Comparison of ENCODE assay signal across 11 cellular contexts in genomic region chr12:28568083-28568482, GRCh38.
DNase-seq lines count a peak whose midpoint lies in the region; ATAC-seq and TF ChIP-seq lines count a peak whose summit lies in the region.
"Had no signal": no experiment of that assay in that cellular context is flagged by ENCODE, and none has a peak within 500 bp of the region (broad histone marks: within the 10 kb centered on the region; RNA-seq: fewer than 3 reads in every experiment).

No MANE protein-coding gene starts in this region.

- no peak overlapping the region for H3K4me3 ChIP-seq in adrenal gland
- no peak overlapping the region for H3K4me3 ChIP-seq in foreskin fibroblast (ENCODE audit: low read depth in 1 of 2, low read length in 2 of 2)
- no peak overlapping the region for H3K4me3 ChIP-seq in transverse colon

- no peak for TF ChIP-seq EP300 in transverse colon (IDR thresholded peaks at IDR 0.05; ENCODE audit: low read depth)

- H3K27me3 ChIP-seq in adrenal gland (no peaks in the 10 kb centered on the region), transverse colon (no peaks in the 10 kb centered on the region)
- H3K27me3 ChIP-seq: neutrophil had no signal

- DNase-seq in HCEC 1CT (peak; percentile 97), adrenal gland (peak in 4 of 7 donors; percentile 14 to 56 (median 40)), foreskin fibroblast (peak; percentile 97 to 98), transverse colon (peak; percentile 14), DMS79 (lab: John Stamatoyannopoulos, UW) (no peak)
- no peak for DNase-seq in activated CD4-positive, CD25-positive, alpha-beta regulatory T cell (lab: John Stamatoyannopoulos, UW)
- DNase-seq: activated naive CD8-positive, alpha-beta T cell treated with anti-CD3 and anti-CD28 coated beads, Interleukin-2, amount 50 U/mL, for 24 hours; left cardiac atrium; T-cell had no signal

- in situ Hi-C loops in transverse colon (cut with MboI; ENCODE audit: low pct_ligation_motif_present in 1 of 4, low pct_unique_long_range_greater_than_20kb in 1 of 4, low sequenced_read_pairs in 3 of 4) = no loop called here

- H3K9me3 ChIP-seq in adrenal gland (replicated peaks in 1 of 3) (no peaks in the 10 kb centered on the region), transverse colon (no peaks in the 10 kb centered on the region)
- H3K9me3 ChIP-seq: neutrophil had no signal

- TF ChIP-seq POLR2A in adrenal gland (IDR thresholded peaks at IDR 0.05) (no peak), transverse colon (IDR thresholded peaks at IDR 0.05) (no peak), GM18505 (IDR thresholded peaks at IDR 0.05; ENCODE audit: borderline replicate concordance, extremely low read depth, insufficient read depth, insufficient read length) (no peak)

- ATAC-seq in GM18505 (IDR thresholded peaks at IDR 0.05; ENCODE audit: unreplicated experiment) = no peak
- ATAC-seq: activated naive CD8-positive, alpha-beta T cell treated with anti-CD3 and anti-CD28 coated beads, Interleukin-2, amount 50 U/mL, for 24 hours; T-cell had no signal

- H3K27ac ChIP-seq in adrenal gland (no peak overlapping the region), transverse colon (peak overlapping the region in 1 of 4 donors; percentile 24)
- H3K27ac ChIP-seq: neutrophil had no signal

- 63 to 81% (median 81%) methylated on average over 3 of the region's 3 CpGs for WGBS in adrenal gland, 4 donors
- WGBS in transverse colon (ENCODE audit: low coverage in 1 of 2), 2 donors = 62 to 100% methylated on average over 1 to 3 of the region's 3 CpGs

- peaks cover 0 to 2% of the 10 kb centered on the region in 2 donors for H3K4me1 ChIP-seq in adrenal gland (replicated peaks in 1 of 2)
- peaks cover 0 to 18% (median 0%) of the 10 kb centered on the region in 4 donors for H3K4me1 ChIP-seq in transverse colon

- TF ChIP-seq CTCF in adrenal gland (IDR thresholded peaks at IDR 0.05) (no peak), foreskin fibroblast (IDR thresholded peaks at IDR 0.05; ENCODE audit: low read depth, low read length) (no peak), transverse colon (IDR thresholded peaks at IDR 0.05) (no peak)

- H3K36me3 ChIP-seq in adrenal gland (replicated peaks in 1 of 2) (no peaks in the 10 kb centered on the region), transverse colon (no peaks in the 10 kb centered on the region)
- H3K36me3 ChIP-seq: neutrophil had no signal

- intact Hi-C loops in adrenal gland (cut with DNase I) = no loop called here
- intact Hi-C loops in transverse colon (cut with DNase I; ENCODE audit: low total_unique reads) = no loop called here

Comparison
In these comparisons a context has a peak if more than half of its experiments do, and no peak if none do; other contexts are left out.
1. DNase-seq: peak in HCEC 1CT (single experiment), adrenal gland (4 of 7), foreskin fibroblast (2 of 2) and transverse colon (single experiment); none in DMS79 (single experiment) and activated CD4-positive, CD25-positive, alpha-beta regulatory T cell (0 of 4).